ENCODE assay signal across 1 cellular context in the genomic region with DNA sequence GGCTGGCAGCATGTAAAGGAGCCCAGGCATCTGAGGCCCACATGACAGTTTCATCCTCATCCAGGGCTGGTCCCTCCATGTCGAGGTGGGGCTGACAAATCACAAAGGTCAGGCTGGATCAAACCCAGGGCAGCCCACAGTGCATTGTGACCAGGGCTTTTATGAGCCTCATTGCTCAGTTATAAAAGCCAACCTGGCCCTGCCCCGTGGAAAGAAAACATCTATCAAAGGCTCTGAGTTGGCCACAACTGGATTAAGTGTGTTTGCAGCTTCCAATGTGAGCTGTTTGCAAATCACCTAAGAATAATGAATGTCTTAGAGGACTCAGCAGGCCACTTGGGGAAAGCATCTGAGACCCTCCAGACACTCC.
TF ChIP-seq lines count a peak whose summit lies in the region.

No MANE protein-coding gene starts in this region.

TF ChIP-seq in H1, 55 proteins besides CTCF, POLR2A, EP300 and RAD21:
- no peak for TF ChIP-seq CREB1 (IDR thresholded peaks at IDR 0.05)
